ENCODE assay signal across 8 cellular contexts in the genomic region with DNA sequence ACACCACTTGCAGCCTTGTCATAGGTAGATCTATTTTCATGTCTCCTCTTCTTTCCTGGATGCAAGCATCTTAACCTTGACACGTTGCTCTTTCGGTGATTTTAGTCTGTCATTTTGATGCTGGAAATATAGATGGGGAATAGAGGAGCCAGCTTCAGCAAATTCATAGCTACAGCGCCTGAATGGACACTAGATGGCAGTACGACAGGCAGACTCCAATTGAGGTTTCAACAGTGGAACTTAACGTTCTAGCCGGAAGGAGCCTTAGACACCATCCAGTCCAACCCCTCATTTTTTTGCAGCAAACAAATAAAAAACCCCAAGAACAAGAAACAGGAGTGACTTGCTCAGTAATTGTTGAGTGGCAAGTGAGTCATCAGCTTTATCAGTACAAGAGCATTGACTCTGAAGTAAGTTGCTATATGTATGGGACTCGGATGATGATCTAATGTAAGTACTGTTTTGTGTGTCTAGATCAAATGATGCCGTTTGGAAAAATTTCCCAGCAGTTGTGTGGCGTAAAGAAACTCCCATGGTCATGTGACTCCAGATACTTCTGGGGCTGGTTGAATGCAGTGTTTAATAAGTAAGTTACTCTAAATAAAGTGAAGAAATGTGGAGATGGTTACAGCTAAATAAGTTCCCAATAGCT. TPM values are rescaled to one million over a fixed set of nuclear protein-coding genes. Genes with fewer than 3 reads are reported as not detected.
DNase-seq lines count a peak whose midpoint lies in the region; ATAC-seq and TF ChIP-seq lines count a peak whose summit lies in the region.

No MANE protein-coding gene starts in this region.

- no peak overlapping the region for H3K27ac Mint-ChIP-seq in endothelial cell (ENCODE audit: unreplicated experiment)
- no peak overlapping the region for H3K27ac Mint-ChIP-seq in stimulated activated memory B cell treated with anti-CD40 and anti-IgM and Interleukin-4, amounts not matched to agents 10 μg/mL and 1 μg/mL and 100 μg/mL, for 72 hours

- in situ Hi-C loops in Caki2 (cut with HindIII; ENCODE audit: low pct_unique_long_range_greater_than_20kb, low sequenced_read_pairs), result no loop called here

- peak overlapping the region; percentile 37 to 59 for H3K4me3 ChIP-seq in muscle layer of duodenum (ENCODE audit: low read depth in 1 of 2, low read length in 2 of 2)

- H3K4me1 ChIP-seq in muscle layer of duodenum (ENCODE audit: control insufficient read depth in 1 of 2, insufficient read depth in 2 of 2, low read length in 2 of 2), result peaks cover 0 to 7% of the 10 kb centered on the region in 2 donors

- H3K9me3 ChIP-seq in muscle layer of duodenum (ENCODE audit: control insufficient read depth in 1 of 2, low read length in 2 of 2), result no peaks in the 10 kb centered on the region

- H3K27me3 Mint-ChIP-seq in endothelial cell (ENCODE audit: unreplicated experiment), result no peaks in the 10 kb centered on the region
- no peaks in the 10 kb centered on the region for H3K27me3 Mint-ChIP-seq in stimulated activated memory B cell treated with anti-CD40 and anti-IgM and Interleukin-4, amounts not matched to agents 10 μg/mL and 1 μg/mL and 100 μg/mL, for 72 hours

- peak overlapping the region; percentile 89 for H3K27ac ChIP-seq in muscle layer of duodenum (ENCODE audit: low read length)

- no peaks in the 10 kb centered on the region for H3K27me3 ChIP-seq in muscle layer of duodenum (ENCODE audit: low read depth, low read length)

- peaks cover 7% of the 10 kb centered on the region for H3K36me3 Mint-ChIP-seq in endothelial cell (ENCODE audit: low read depth, unreplicated experiment)
- peaks cover 18% of the 10 kb centered on the region for H3K36me3 Mint-ChIP-seq in stimulated activated memory B cell treated with anti-CD40 and anti-IgM and Interleukin-4, amounts not matched to agents 10 μg/mL and 1 μg/mL and 100 μg/mL, for 72 hours

- peak; percentile 54 for TF ChIP-seq CTCF in endothelial cell (IDR thresholded peaks at IDR 0.05; ENCODE audit: unreplicated experiment)

- peaks cover 8% of the 10 kb centered on the region for H3K4me1 Mint-ChIP-seq in endothelial cell (ENCODE audit: unreplicated experiment)
- H3K4me1 Mint-ChIP-seq in stimulated activated memory B cell treated with anti-CD40 and anti-IgM and Interleukin-4, amounts not matched to agents 10 μg/mL and 1 μg/mL and 100 μg/mL, for 72 hours, result peaks cover 22% of the 10 kb centered on the region

- ATAC-seq in GM19467 (IDR thresholded peaks at IDR 0.05; ENCODE audit: unreplicated experiment), result peak; percentile 88
- peak; percentile 55 for ATAC-seq in HG03575 (IDR thresholded peaks at IDR 0.05; ENCODE audit: extremely low read depth, insufficient number of reproducible peaks, low FRiP score, unreplicated experiment)
- ATAC-seq in stimulated activated memory B cell treated with anti-CD40 and anti-IgM and Interleukin-4, amounts not matched to agents 10 μg/mL and 1 μg/mL and 100 μg/mL, for 72 hours, result peak; percentile 94

- DNase-seq in Caki2 (ENCODE audit: low read depth) (peak; percentile 88), NCI-H82 treated with DMSO at 0.1 percent for 48 hours (lab: John Stamatoyannopoulos, UW; ENCODE audit: unreplicated experiment) (peak; percentile 76), endothelial cell (ENCODE audit: low spot score) (peak; percentile 54)
- peak; percentile 64 for DNase-seq in activated CD8-positive, alpha-beta memory T cell treated with anti-CD3 and anti-CD28 coated beads for 24 hours

- H3K9me3 Mint-ChIP-seq in endothelial cell (ENCODE audit: unreplicated experiment), result no peaks in the 10 kb centered on the region
- H3K9me3 Mint-ChIP-seq in stimulated activated memory B cell treated with anti-CD40 and anti-IgM and Interleukin-4, amounts not matched to agents 10 μg/mL and 1 μg/mL and 100 μg/mL, for 72 hours, result no peaks in the 10 kb centered on the region

- peaks cover 3 to 10% of the 10 kb centered on the region in 2 donors for H3K36me3 ChIP-seq in muscle layer of duodenum (ENCODE audit: control insufficient read depth in 1 of 2, insufficient read depth in 2 of 2, low read length in 2 of 2)

- no peak overlapping the region for H3K4me3 Mint-ChIP-seq in endothelial cell (ENCODE audit: unreplicated experiment)
- no peak overlapping the region for H3K4me3 Mint-ChIP-seq in stimulated activated memory B cell treated with anti-CD40 and anti-IgM and Interleukin-4, amounts not matched to agents 10 μg/mL and 1 μg/mL and 100 μg/mL, for 72 hours

RNA-seq across cellular contexts. Expression of a gene that starts 9.0 kb away (rescaled TPM):
- total RNA-seq in Caki2 (2014; rRNA removed; shearing (Covaris generic); ENCODE audit: low replicate concordance), result 3.1 and 11.2 TPM in 2 replicates
- total RNA-seq in endothelial cell (ENCODE audit: unreplicated experiment), result 14.1 TPM

RNA-seq across cellular contexts. Expression of a gene that starts 9.1 kb away (rescaled TPM):
- total RNA-seq in Caki2 (2014; rRNA removed; shearing (Covaris generic); ENCODE audit: low replicate concordance), result 4.5 and 8.9 TPM in 2 replicates
- 7.6 TPM for total RNA-seq in endothelial cell (ENCODE audit: unreplicated experiment)

Comparison
In these comparisons a context has a peak if more than half of its experiments do, and no peak if none do; other contexts are left out.
1. Peak in every context shown above with its lines: DNase-seq, ATAC-seq, H3K4me3 ChIP-seq and H3K27ac ChIP-seq.